8 cellular contexts compared by ENCODE assay signal in the genomic region with DNA sequence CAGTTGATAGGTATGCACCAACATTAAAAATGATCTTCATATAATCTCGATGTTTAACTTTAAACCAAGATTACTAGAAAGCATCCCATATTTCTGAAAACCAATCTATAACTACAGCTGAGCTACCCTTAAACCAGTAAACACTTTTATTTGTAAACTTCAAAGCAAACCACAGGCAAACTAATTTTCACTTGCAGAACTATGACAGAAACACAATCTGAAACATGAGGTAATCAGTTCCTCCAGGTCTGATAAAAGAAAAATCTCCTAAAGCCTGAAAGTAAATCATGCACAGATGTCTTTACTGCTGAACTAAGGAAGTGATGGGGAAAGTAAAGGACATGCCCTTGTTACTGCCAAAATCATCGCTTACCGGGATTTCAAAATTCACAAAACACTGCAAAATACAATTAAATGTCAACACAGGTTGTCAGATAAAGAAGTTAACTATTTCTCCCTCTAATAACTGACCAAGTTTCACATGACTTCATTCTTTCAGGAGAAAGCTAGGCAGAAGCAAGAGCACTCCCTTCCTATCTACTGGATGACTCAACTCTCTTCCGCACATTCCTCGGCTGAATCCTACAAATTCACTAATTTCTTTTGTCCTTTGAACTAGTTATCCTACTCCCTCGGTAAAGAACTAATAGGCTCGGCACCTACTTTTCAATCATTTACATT. TPM values are rescaled to one million over a fixed set of nuclear protein-coding genes. Genes with fewer than 3 reads are reported as not detected.
DNase-seq lines count a peak whose midpoint lies in the region; ATAC-seq and TF ChIP-seq lines count a peak whose summit lies in the region.

No MANE protein-coding gene starts in this region.

- peaks cover 3% of the 10 kb centered on the region for H3K36me3 Mint-ChIP-seq in progenitor cell of endocrine pancreas (ENCODE audit: insufficient read depth)

- peak overlapping the region; percentile 82 for H3K4me3 Mint-ChIP-seq in progenitor cell of endocrine pancreas (ENCODE audit: low read depth)

- peaks cover 3% of the 10 kb centered on the region for H3K9me3 Mint-ChIP-seq in progenitor cell of endocrine pancreas (ENCODE audit: low read depth)

- DNase-seq in ELR (ENCODE audit: low read depth) (peak; percentile 85), SW480 (ENCODE audit: low spot score) (peak; percentile 54), fibroblast of peridontal ligament (ENCODE audit: extremely low read depth) (peak; percentile 75), progenitor cell of endocrine pancreas (ENCODE audit: low spot score, unreplicated experiment) (no peak), UCSD-AML1 (lab: John Stamatoyannopoulos, UW; ENCODE audit: unreplicated experiment) (no peak), midbrain (lab: John Stamatoyannopoulos, UW) (no peak)
- DNase-seq in activated effector memory CD4-positive, alpha-beta T cell treated with anti-CD3 and anti-CD28 coated beads, Interleukin-2, amount 50 U/mL, for 16 hours: no peak

- peak overlapping the region; percentile 89 for H3K27ac Mint-ChIP-seq in progenitor cell of endocrine pancreas

- H3K4me1 Mint-ChIP-seq in progenitor cell of endocrine pancreas (ENCODE audit: low read depth): peaks cover 35% of the 10 kb centered on the region

- ATAC-seq in HG02973 (IDR thresholded peaks at IDR 0.05; ENCODE audit: unreplicated experiment): peak; percentile 14

- TF ChIP-seq CTCF in progenitor cell of endocrine pancreas (IDR thresholded peaks at IDR 0.05; ENCODE audit: unreplicated experiment): no peak

- H3K27me3 Mint-ChIP-seq in progenitor cell of endocrine pancreas: no peaks in the 10 kb centered on the region

RNA-seq across cellular contexts. Expression of gene EEA1, which starts 1.5 kb away (rescaled TPM):
- 19.5 and 19.6 TPM in 2 replicates for total RNA-seq in progenitor cell of endocrine pancreas

Comparison
In these comparisons a context has a peak if more than half of its experiments do, and no peak if none do; other contexts are left out.
1. DNase-seq: peak in ELR (single experiment), SW480 (single experiment) and fibroblast of peridontal ligament (single experiment); none in progenitor cell of endocrine pancreas (single experiment), activated effector memory CD4-positive, alpha-beta T cell treated with anti-CD3 and anti-CD28 coated beads, Interleukin-2, amount 50 U/mL, for 16 hours (single experiment), UCSD-AML1 (single experiment) and midbrain (single experiment).